Comparison of ENCODE assay signal across 13 cellular contexts in genomic region chr5:176547811-176548210, GRCh38. TPM values are rescaled to one million over a fixed set of nuclear protein-coding genes. Genes with fewer than 3 reads are reported as not detected.
A peak's percentile ranks its signal among the peaks of the same experiment; 100 is the strongest.
DNase-seq lines count a peak whose midpoint lies in the region; ATAC-seq and TF ChIP-seq lines count a peak whose summit lies in the region.
"Had no signal": no experiment of that assay in that cellular context is flagged by ENCODE, and none has a peak within 500 bp of the region (broad histone marks: within the 10 kb centered on the region; RNA-seq: fewer than 3 reads in every experiment).

No MANE protein-coding gene starts in this region.

- no peak overlapping the region for H2BK120ac ChIP-seq in neuronal stem cell (ENCODE audit: low read depth, low read length)

- H2BK5ac ChIP-seq in neuronal stem cell (ENCODE audit: low read length), result no peak overlapping the region

- H3K4me1 ChIP-seq in neuronal stem cell (ENCODE audit: control insufficient read depth in 2 of 2, insufficient read depth in 1 of 2, low read depth in 1 of 2, low read length in 2 of 2), result peaks cover 2 to 9% of the 10 kb centered on the region in 2 donors
- H3K4me1 ChIP-seq: prostate gland had no signal

- POLR2A ChIA-PET in activated CD8-positive, alpha-beta T cell treated with anti-CD3 and anti-CD28 coated beads for 36 hours (lab: Charles Lee), result no interaction called here
- POLR2A ChIA-PET in activated CD8-positive, alpha-beta T cell treated with anti-CD3 and anti-CD28 coated beads, Interleukin-2, amount 10 ng/mL, durations not matched to agents 7 days and 5 days (lab: Charles Lee), result interaction anchor here (1.6 kb wide), 1 partner anchor 11 kb away, joined by 10 read pairs; the partner anchor contains the start of gene RNF44

- H3K4me3 Mint-ChIP-seq in activated CD8-positive, alpha-beta T cell treated with anti-CD3 and anti-CD28 coated beads for 36 hours, result no peak overlapping the region
- no peak overlapping the region for H3K4me3 Mint-ChIP-seq in activated CD8-positive, alpha-beta T cell treated with anti-CD3 and anti-CD28 coated beads, Interleukin-2, amount 10 ng/mL, durations not matched to agents 7 days and 5 days
- H3K4me3 Mint-ChIP-seq in stimulated activated effector memory CD8-positive, alpha-beta T cell treated with anti-CD3 and anti-CD28 coated beads, Interleukin-12 subunit alpha, Interleukin-12 subunit beta, amount 100 ng/mL, for 72 hours, result no peak overlapping the region
- H3K4me3 Mint-ChIP-seq: GM23338 had no signal

- H3K4me1 Mint-ChIP-seq in activated CD8-positive, alpha-beta T cell treated with anti-CD3 and anti-CD28 coated beads for 36 hours (ENCODE audit: low read depth), result peaks cover 43% of the 10 kb centered on the region
- H3K4me1 Mint-ChIP-seq in activated CD8-positive, alpha-beta T cell treated with anti-CD3 and anti-CD28 coated beads, Interleukin-2, amount 10 ng/mL, durations not matched to agents 7 days and 5 days (ENCODE audit: low read depth), result peaks cover 34% of the 10 kb centered on the region
- peaks cover 43% of the 10 kb centered on the region for H3K4me1 Mint-ChIP-seq in stimulated activated effector memory CD8-positive, alpha-beta T cell treated with anti-CD3 and anti-CD28 coated beads, Interleukin-12 subunit alpha, Interleukin-12 subunit beta, amount 100 ng/mL, for 72 hours

- H3K27ac ChIP-seq in neuronal stem cell (replicated peaks; ENCODE audit: low read length), result no peak overlapping the region
- H3K27ac ChIP-seq: left ventricle myocardium inferior, prostate gland, WERI-Rb-1 had no signal

- no peaks in the 10 kb centered on the region for H3K27me3 Mint-ChIP-seq in activated CD8-positive, alpha-beta T cell treated with anti-CD3 and anti-CD28 coated beads for 36 hours
- no peaks in the 10 kb centered on the region for H3K27me3 Mint-ChIP-seq in activated CD8-positive, alpha-beta T cell treated with anti-CD3 and anti-CD28 coated beads, Interleukin-2, amount 10 ng/mL, durations not matched to agents 7 days and 5 days (ENCODE audit: low read depth)

- H3K9ac ChIP-seq in neuronal stem cell (ENCODE audit: low read depth, low read length, poor library complexity), result no peak overlapping the region

- H3K23ac ChIP-seq in neuronal stem cell (ENCODE audit: low read depth, low read length, poor library complexity), result no peak overlapping the region

- H3K36me3 Mint-ChIP-seq in activated CD8-positive, alpha-beta T cell treated with anti-CD3 and anti-CD28 coated beads for 36 hours (ENCODE audit: low read depth), result no peaks in the 10 kb centered on the region
- H3K36me3 Mint-ChIP-seq in activated CD8-positive, alpha-beta T cell treated with anti-CD3 and anti-CD28 coated beads, Interleukin-2, amount 10 ng/mL, durations not matched to agents 7 days and 5 days (ENCODE audit: low read depth), result peaks cover 18% of the 10 kb centered on the region
- H3K36me3 Mint-ChIP-seq in stimulated activated effector memory CD8-positive, alpha-beta T cell treated with anti-CD3 and anti-CD28 coated beads, Interleukin-12 subunit alpha, Interleukin-12 subunit beta, amount 100 ng/mL, for 72 hours, result peaks cover 4% of the 10 kb centered on the region

- H3K9me3 ChIP-seq in neuronal stem cell (replicated peaks in 1 of 2; ENCODE audit: control insufficient read depth in 2 of 2, insufficient read depth in 1 of 2, low read depth in 1 of 2, low read length in 2 of 2), result no peaks in the 10 kb centered on the region
- H3K9me3 ChIP-seq: left ventricle myocardium inferior, prostate gland had no signal

- no peak overlapping the region for H3K18ac ChIP-seq in neuronal stem cell (ENCODE audit: low read length)

- peaks cover 2% of the 10 kb centered on the region for H3K79me1 ChIP-seq in neuronal stem cell (ENCODE audit: low read depth, low read length)

- CTCF ChIA-PET in activated CD8-positive, alpha-beta T cell treated with anti-CD3 and anti-CD28 coated beads for 36 hours (lab: Charles Lee), result interaction anchor here (1.0 to 1.1 kb wide), 2 partner anchors 26 to 100 kb away, joined by 3 to 5 read pairs; partner anchors contain the start of gene FAF2
- CTCF ChIA-PET in activated CD8-positive, alpha-beta T cell treated with anti-CD3 and anti-CD28 coated beads, Interleukin-2, amount 10 ng/mL, durations not matched to agents 7 days and 5 days (lab: Charles Lee), result no interaction called here

- H4K8ac ChIP-seq in neuronal stem cell (ENCODE audit: low read depth, low read length), result no peak overlapping the region

- H2BK15ac ChIP-seq in neuronal stem cell (ENCODE audit: low read length), result no peak overlapping the region

- H3K36me3 ChIP-seq in neuronal stem cell (replicated peaks in 1 of 2; ENCODE audit: control insufficient read depth in 2 of 2, insufficient read depth in 2 of 2, low read length in 2 of 2), result no peaks in the 10 kb centered on the region
- H3K36me3 ChIP-seq: left ventricle myocardium inferior, prostate gland, WERI-Rb-1 had no signal

- H2AFZ ChIP-seq in neuronal stem cell (ENCODE audit: low read length), result no peak overlapping the region
- H2AFZ ChIP-seq: GM23338 had no signal

- H3K4me3 ChIP-seq in epithelial cell of esophagus (ENCODE audit: low read length) (no peak overlapping the region), neuronal stem cell (ENCODE audit: low read length in 2 of 2) (no peak overlapping the region)
- H3K4me3 ChIP-seq: GM23338, left ventricle myocardium inferior, prostate gland had no signal

- ATAC-seq in activated CD8-positive, alpha-beta T cell treated with anti-CD3 and anti-CD28 coated beads for 36 hours, result peak; percentile 44
- no peak for ATAC-seq in activated CD8-positive, alpha-beta T cell treated with anti-CD3 and anti-CD28 coated beads, Interleukin-2, amount 10 ng/mL, durations not matched to agents 7 days and 5 days
- ATAC-seq in stimulated activated effector memory CD8-positive, alpha-beta T cell treated with anti-CD3 and anti-CD28 coated beads, Interleukin-12 subunit alpha, Interleukin-12 subunit beta, amount 100 ng/mL, for 72 hours, result peak; percentile 72
- no peak for ATAC-seq in GM19395 (IDR thresholded peaks at IDR 0.05; ENCODE audit: unreplicated experiment)
- ATAC-seq: GM23338 had no signal

- H3K27ac Mint-ChIP-seq in activated CD8-positive, alpha-beta T cell treated with anti-CD3 and anti-CD28 coated beads for 36 hours, result peak overlapping the region; percentile 49
- H3K27ac Mint-ChIP-seq in activated CD8-positive, alpha-beta T cell treated with anti-CD3 and anti-CD28 coated beads, Interleukin-2, amount 10 ng/mL, durations not matched to agents 7 days and 5 days, result no peak overlapping the region
- peak overlapping the region; percentile 97 for H3K27ac Mint-ChIP-seq in stimulated activated effector memory CD8-positive, alpha-beta T cell treated with anti-CD3 and anti-CD28 coated beads, Interleukin-12 subunit alpha, Interleukin-12 subunit beta, amount 100 ng/mL, for 72 hours
- H3K27ac Mint-ChIP-seq: GM23338 had no signal

- WGBS in neuronal stem cell (ENCODE audit: extremely low coverage in 2 of 2, insufficient read length in 2 of 2, insufficient replicate concordance in 1 of 2), 2 donors, result no CpG with 5 or more reads among the region's 8 CpGs

- no peak for TF ChIP-seq CTCF in activated CD8-positive, alpha-beta T cell treated with anti-CD3 and anti-CD28 coated beads for 36 hours (IDR thresholded peaks at IDR 0.05)
- no peak for TF ChIP-seq CTCF in epithelial cell of esophagus (IDR thresholded peaks at IDR 0.05; ENCODE audit: insufficient read depth, low read depth, low read length, missing control alignments)

- intact Hi-C loops in activated CD8-positive, alpha-beta T cell treated with anti-CD3 and anti-CD28 coated beads for 36 hours (cut with micrococcal nuclease), result no loop called here

- no peak overlapping the region for H4K91ac ChIP-seq in neuronal stem cell (ENCODE audit: low read depth, low read length, poor library complexity)

- no peak overlapping the region for H3K4me2 ChIP-seq in neuronal stem cell (ENCODE audit: insufficient read depth, low read length, poor library complexity, severe bottlenecking)
- H3K4me2 ChIP-seq: GM23338 had no signal

- H3K14ac ChIP-seq in neuronal stem cell (ENCODE audit: low read length), result no peak overlapping the region

- no peaks in the 10 kb centered on the region for H3K9me3 Mint-ChIP-seq in activated CD8-positive, alpha-beta T cell treated with anti-CD3 and anti-CD28 coated beads for 36 hours
- H3K9me3 Mint-ChIP-seq in activated CD8-positive, alpha-beta T cell treated with anti-CD3 and anti-CD28 coated beads, Interleukin-2, amount 10 ng/mL, durations not matched to agents 7 days and 5 days (ENCODE audit: insufficient read depth), result no peaks in the 10 kb centered on the region
- no peaks in the 10 kb centered on the region for H3K9me3 Mint-ChIP-seq in stimulated activated effector memory CD8-positive, alpha-beta T cell treated with anti-CD3 and anti-CD28 coated beads, Interleukin-12 subunit alpha, Interleukin-12 subunit beta, amount 100 ng/mL, for 72 hours
- H3K9me3 Mint-ChIP-seq: GM23338 had no signal

- no peak overlapping the region for H2BK12ac ChIP-seq in neuronal stem cell (ENCODE audit: low read length)

- H2AK5ac ChIP-seq in neuronal stem cell (ENCODE audit: low read depth, low read length), result no peak overlapping the region

- H3K4ac ChIP-seq in neuronal stem cell (ENCODE audit: low read length), result no peak overlapping the region

- peaks cover 4 to 24% (median 23%) of the 10 kb centered on the region in 3 experiments for H3K27me3 ChIP-seq in neuronal stem cell (ENCODE audit: control insufficient read depth in 3 of 3, insufficient read depth in 3 of 3, low read depth in 1 of 3, low read length in 3 of 3)

- DNase-seq in activated CD8-positive, alpha-beta T cell treated with anti-CD3 and anti-CD28 coated beads for 36 hours, result peak; percentile 52
- no peak for DNase-seq in activated CD8-positive, alpha-beta T cell treated with anti-CD3 and anti-CD28 coated beads, Interleukin-2, amount 10 ng/mL, durations not matched to agents 7 days and 5 days
- peak; percentile 28 for DNase-seq in NCI-H69 (lab: John Stamatoyannopoulos, UW)
- peak; percentile 86 for DNase-seq in epithelial cell of esophagus (ENCODE audit: low read depth)
- DNase-seq in stimulated activated effector memory CD8-positive, alpha-beta T cell treated with anti-CD3 and anti-CD28 coated beads, Interleukin-12 subunit alpha, Interleukin-12 subunit beta, amount 100 ng/mL, for 72 hours (ENCODE audit: low spot score in 2 of 2), result no peak
- DNase-seq in neuronal stem cell (ENCODE audit: low spot score), result no peak
- DNase-seq in D341Med (ENCODE audit: low spot score), result no peak
- DNase-seq: activated gamma-delta T cell, left ventricle myocardium inferior, WERI-Rb-1 had no signal

RNA-seq across cellular contexts. Expression of gene CDHR2, which starts 1.3 kb away (rescaled TPM):
- under 1 TPM; 0.23 to 0.47 TPM for total RNA-seq in activated CD8-positive, alpha-beta T cell treated with anti-CD3 and anti-CD28 coated beads for 36 hours
- 1 to 10 TPM; 2.1 to 2.2 TPM for total RNA-seq in activated CD8-positive, alpha-beta T cell treated with anti-CD3 and anti-CD28 coated beads, Interleukin-2, amount 10 ng/mL, durations not matched to agents 7 days and 5 days
- polyA plus RNA-seq in neuronal stem cell (2013, experiment 1 of 2), result 0.01 TPM
- polyA plus RNA-seq in neuronal stem cell (2013, experiment 2 of 2), result 0.01 TPM
- total RNA-seq: GM23338 had no signal
- polyA plus RNA-seq: GM23338 had no signal

RNA-seq across cellular contexts. Expression of gene RNF44, which starts 10.6 kb away (rescaled TPM):
- total RNA-seq in activated CD8-positive, alpha-beta T cell treated with anti-CD3 and anti-CD28 coated beads for 36 hours, result 10 to 100 TPM; 55.3 to 62.7 TPM
- 10 to 100 TPM; 88.3 to 92.7 TPM for total RNA-seq in activated CD8-positive, alpha-beta T cell treated with anti-CD3 and anti-CD28 coated beads, Interleukin-2, amount 10 ng/mL, durations not matched to agents 7 days and 5 days
- 77.9 TPM for polyA plus RNA-seq in neuronal stem cell (2013, experiment 1 of 2)
- 78.0 TPM for polyA plus RNA-seq in neuronal stem cell (2013, experiment 2 of 2)

Comparison
In these comparisons a context has a peak if more than half of its experiments do, and no peak if none do; other contexts are left out.
1. ATAC-seq: peak in activated CD8-positive, alpha-beta T cell treated with anti-CD3 and anti-CD28 coated beads for 36 hours (single experiment) and stimulated activated effector memory CD8-positive, alpha-beta T cell treated with anti-CD3 and anti-CD28 coated beads, Interleukin-12 subunit alpha, Interleukin-12 subunit beta, amount 100 ng/mL, for 72 hours (single experiment); none in activated CD8-positive, alpha-beta T cell treated with anti-CD3 and anti-CD28 coated beads, Interleukin-2, amount 10 ng/mL, durations not matched to agents 7 days and 5 days (single experiment) and GM19395 (single experiment).
2. DNase-seq: peak in activated CD8-positive, alpha-beta T cell treated with anti-CD3 and anti-CD28 coated beads for 36 hours (single experiment), NCI-H69 (single experiment) and epithelial cell of esophagus (single experiment); none in activated CD8-positive, alpha-beta T cell treated with anti-CD3 and anti-CD28 coated beads, Interleukin-2, amount 10 ng/mL, durations not matched to agents 7 days and 5 days (single experiment), stimulated activated effector memory CD8-positive, alpha-beta T cell treated with anti-CD3 and anti-CD28 coated beads, Interleukin-12 subunit alpha, Interleukin-12 subunit beta, amount 100 ng/mL, for 72 hours (0 of 2), neuronal stem cell (single experiment) and D341Med (single experiment).